28 cellular contexts compared by ENCODE assay signal in genomic region chr14:34912966-34913365, GRCh38.
"Had no signal": no experiment of that assay in that cellular context is flagged by ENCODE, and none has a peak within 500 bp of the region (broad histone marks: within the 10 kb centered on the region; RNA-seq: fewer than 3 reads in every experiment).

No MANE protein-coding gene starts in this region.

- H3K27me3 ChIP-seq: brain microvascular endothelial cell had no signal

- ATAC-seq: activated CD8-positive, alpha-beta memory T cell treated with anti-CD3 and anti-CD28 coated beads, Interleukin-2, amount 10 ng/mL, durations not matched to agents 7 days and 5 days; activated naive CD8-positive, alpha-beta T cell treated with anti-CD3 and anti-CD28 coated beads, Interleukin-2, amount 50 U/mL, for 24 hours had no signal

- H3K36me3 ChIP-seq: brain microvascular endothelial cell had no signal

- H3K9me3 Mint-ChIP-seq: activated B cell treated with CpG ODN at 0.5 μM for 24 hours; activated CD4-positive, alpha-beta memory T cell treated with anti-CD3 and anti-CD28 coated beads, Interleukin-2, amount 10 ng/mL, durations not matched to agents 7 days and 5 days; activated naive CD4-positive, alpha-beta T cell treated with anti-CD3 and anti-CD28 coated beads, Interleukin-2, amount 10 ng/mL, durations not matched to agents 7 days and 5 days; activated naive CD8-positive, alpha-beta T cell treated with anti-CD3 and anti-CD28 coated beads, Interleukin-2, amount 50 U/mL, for 24 hours had no signal

- H3K27ac Mint-ChIP-seq: activated B cell treated with CpG ODN at 0.5 μM for 24 hours; activated CD4-positive, alpha-beta memory T cell treated with anti-CD3 and anti-CD28 coated beads, Interleukin-2, amount 10 ng/mL, durations not matched to agents 7 days and 5 days; activated CD8-positive, alpha-beta memory T cell treated with anti-CD3 and anti-CD28 coated beads, Interleukin-2, amount 10 ng/mL, durations not matched to agents 7 days and 5 days; activated naive CD4-positive, alpha-beta T cell treated with anti-CD3 and anti-CD28 coated beads, Interleukin-2, amount 10 ng/mL, durations not matched to agents 7 days and 5 days; activated naive CD8-positive, alpha-beta T cell; activated naive CD8-positive, alpha-beta T cell treated with anti-CD3 and anti-CD28 coated beads, Interleukin-2, amount 50 U/mL, for 24 hours had no signal

- H3K4me1 Mint-ChIP-seq: activated CD4-positive, alpha-beta memory T cell treated with anti-CD3 and anti-CD28 coated beads, Interleukin-2, amount 10 ng/mL, durations not matched to agents 7 days and 5 days; activated CD8-positive, alpha-beta memory T cell treated with anti-CD3 and anti-CD28 coated beads, Interleukin-2, amount 10 ng/mL, durations not matched to agents 7 days and 5 days; activated naive CD4-positive, alpha-beta T cell treated with anti-CD3 and anti-CD28 coated beads, Interleukin-2, amount 10 ng/mL, durations not matched to agents 7 days and 5 days had no signal

- H3K27ac ChIP-seq: brain microvascular endothelial cell, VCaP had no signal

- H3K36me3 Mint-ChIP-seq: activated CD8-positive, alpha-beta memory T cell treated with anti-CD3 and anti-CD28 coated beads, Interleukin-2, amount 10 ng/mL, durations not matched to agents 7 days and 5 days; activated naive CD4-positive, alpha-beta T cell treated with anti-CD3 and anti-CD28 coated beads, Interleukin-2, amount 10 ng/mL, durations not matched to agents 7 days and 5 days; activated naive CD8-positive, alpha-beta T cell had no signal

- DNase-seq: activated B cell treated with CpG ODN at 0.5 μM for 24 hours; activated CD4-positive, alpha-beta memory T cell treated with anti-CD3 and anti-CD28 coated beads, Interleukin-2, amount 10 ng/mL, durations not matched to agents 7 days and 5 days; activated CD4-positive, alpha-beta T cell treated with anti-CD3 and anti-CD28 coated beads for 4 hours; activated CD4-positive, alpha-beta T cell treated with anti-CD3 and anti-CD28 coated beads, Interleukin-2, amount 50 U/mL, for 1 hour; activated CD4-positive, CD25-positive, alpha-beta regulatory T cell treated with anti-CD3 and anti-CD28 coated beads, Interleukin-2, amount 50 U/mL, for 72 hours; activated CD8-positive, alpha-beta memory T cell treated with anti-CD3 and anti-CD28 coated beads for 24 hours; activated CD8-positive, alpha-beta memory T cell treated with anti-CD3 and anti-CD28 coated beads, Interleukin-2, amount 10 ng/mL, durations not matched to agents 7 days and 5 days; activated CD8-positive, alpha-beta memory T cell treated with anti-CD3 and anti-CD28 coated beads, Interleukin-2, amount 50 U/mL, for 48 hours; activated effector memory CD4-positive, alpha-beta T cell treated with Interleukin-2 at 50 U/mL for 16 hours; activated naive CD4-positive, alpha-beta T cell treated with anti-CD3 and anti-CD28 coated beads, Interleukin-2, amount 10 ng/mL, durations not matched to agents 7 days and 5 days; activated naive CD8-positive, alpha-beta T cell treated with anti-CD3 and anti-CD28 coated beads, Interleukin-2, amount 50 U/mL, for 24 hours; activated T-cell treated with anti-CD3 and anti-CD28 coated beads, Interleukin-2, amount 50 U/mL, for 48 hours; aorta; brain microvascular endothelial cell; central memory CD4-positive, alpha-beta T cell; NCI-H1092; NCI-H1436 treated with DMSO at 0.1 percent for 48 hours; NCI-H1694 treated with DMSO at 0.1 percent for 48 hours; NCI-H2029; NCI-H345; NCI-H524 treated with DMSO at 0.1 percent for 48 hours; Right ventricle myocardium superior; SW 1271; T-helper 1 cell; T-helper 2 cell; T-helper 9 cell had no signal

- H3K27me3 Mint-ChIP-seq: activated B cell treated with CpG ODN at 0.5 μM for 24 hours; activated CD4-positive, alpha-beta memory T cell treated with anti-CD3 and anti-CD28 coated beads, Interleukin-2, amount 10 ng/mL, durations not matched to agents 7 days and 5 days; activated CD8-positive, alpha-beta memory T cell treated with anti-CD3 and anti-CD28 coated beads, Interleukin-2, amount 10 ng/mL, durations not matched to agents 7 days and 5 days; activated naive CD4-positive, alpha-beta T cell treated with anti-CD3 and anti-CD28 coated beads, Interleukin-2, amount 10 ng/mL, durations not matched to agents 7 days and 5 days; activated naive CD8-positive, alpha-beta T cell; activated naive CD8-positive, alpha-beta T cell treated with anti-CD3 and anti-CD28 coated beads, Interleukin-2, amount 50 U/mL, for 24 hours had no signal

- H3K4me3 Mint-ChIP-seq: activated B cell treated with CpG ODN at 0.5 μM for 24 hours; activated CD4-positive, alpha-beta memory T cell treated with anti-CD3 and anti-CD28 coated beads, Interleukin-2, amount 10 ng/mL, durations not matched to agents 7 days and 5 days; activated CD8-positive, alpha-beta memory T cell treated with anti-CD3 and anti-CD28 coated beads, Interleukin-2, amount 10 ng/mL, durations not matched to agents 7 days and 5 days; activated naive CD4-positive, alpha-beta T cell treated with anti-CD3 and anti-CD28 coated beads, Interleukin-2, amount 10 ng/mL, durations not matched to agents 7 days and 5 days; activated naive CD8-positive, alpha-beta T cell; activated naive CD8-positive, alpha-beta T cell treated with anti-CD3 and anti-CD28 coated beads, Interleukin-2, amount 50 U/mL, for 24 hours had no signal
